ENCODE assay signal across 8 cellular contexts in the genomic region with DNA sequence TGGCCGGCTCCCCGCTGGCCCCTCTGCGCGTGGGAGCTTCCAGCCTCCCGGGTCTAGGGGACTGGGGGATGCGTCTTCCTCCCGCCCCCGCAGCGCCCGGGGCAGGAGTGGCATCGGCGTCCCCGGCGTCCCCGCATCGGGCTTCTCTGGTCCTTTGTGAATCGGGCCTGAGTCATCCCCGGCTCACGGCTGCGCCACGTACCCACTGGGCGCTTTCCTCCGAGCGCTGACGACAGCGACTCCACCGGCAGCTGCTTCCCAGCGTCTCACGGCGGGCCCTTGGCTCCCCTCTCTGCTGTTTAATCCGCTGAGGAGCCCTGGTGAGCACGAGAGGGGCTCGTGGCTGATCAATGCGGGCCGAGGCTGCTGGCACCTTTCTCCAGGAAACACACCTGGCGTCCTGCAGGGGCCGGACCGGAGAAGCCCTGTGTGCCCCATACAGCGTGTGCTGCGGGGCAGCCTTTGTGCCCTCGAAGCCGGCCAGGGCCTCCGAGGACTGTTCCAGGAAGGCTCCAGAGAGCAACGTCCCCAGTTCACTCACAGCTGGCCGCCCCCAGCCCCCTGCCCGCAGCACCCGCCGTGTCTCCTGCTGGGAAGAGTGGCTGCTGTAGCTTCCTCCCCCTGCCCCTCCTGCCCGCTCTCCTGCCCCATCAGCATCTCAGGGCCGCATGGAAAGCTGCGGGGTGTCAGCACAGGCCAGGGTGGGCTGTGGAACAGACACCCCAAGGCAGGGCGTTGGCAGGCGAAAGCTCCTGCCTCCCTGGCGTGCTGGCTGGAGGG.
DNase-seq lines count a peak whose midpoint lies in the region; ATAC-seq and TF ChIP-seq lines count a peak whose summit lies in the region.

No MANE protein-coding gene starts in this region.

- H3K4me3 ChIP-seq in AG10803 (ENCODE audit: low read length) (peak overlapping the region; percentile 54), epithelial cell of esophagus (ENCODE audit: low read length) (peak overlapping the region; percentile 26)

- DNase-seq in AG10803 (ENCODE audit: low read depth) (peak; percentile 68), HPDE6-E6E7 (ENCODE audit: extremely low spot score) (peak; percentile 11), epithelial cell of esophagus (ENCODE audit: low read depth) (peak; percentile 77), mucosa of gallbladder (ENCODE audit: low spot score) (peak; percentile 54)
- peak; percentile 9 for DNase-seq in activated CD4-positive, alpha-beta T cell treated with anti-CD3 and anti-CD28 coated beads, Interleukin-2, amount 50 U/mL, for 1 hour
- DNase-seq in stimulated activated CD8-positive, alpha-beta memory T cell treated with anti-CD3 and anti-CD28 coated beads, Interleukin-4, amount 100 ng/mL, for 4 hours (ENCODE audit: low read depth in 2 of 2, low spot score in 1 of 2): peak; percentile 15 to 21
- no peak for DNase-seq in central memory CD4-positive, alpha-beta T cell

- peak; percentile 37; the same call in 1 of the 2 replicates for TF ChIP-seq CTCF in AG10803 (conservative IDR thresholded peaks at IDR 0.05; ENCODE audit: low read length)
- TF ChIP-seq CTCF in epithelial cell of esophagus (IDR thresholded peaks at IDR 0.05; ENCODE audit: insufficient read depth, low read depth, low read length, missing control alignments): peak; percentile 15

- ATAC-seq in GM19397 (IDR thresholded peaks at IDR 0.05; ENCODE audit: unreplicated experiment): no peak
